10 cellular contexts compared by ENCODE assay signal in the genomic region with DNA sequence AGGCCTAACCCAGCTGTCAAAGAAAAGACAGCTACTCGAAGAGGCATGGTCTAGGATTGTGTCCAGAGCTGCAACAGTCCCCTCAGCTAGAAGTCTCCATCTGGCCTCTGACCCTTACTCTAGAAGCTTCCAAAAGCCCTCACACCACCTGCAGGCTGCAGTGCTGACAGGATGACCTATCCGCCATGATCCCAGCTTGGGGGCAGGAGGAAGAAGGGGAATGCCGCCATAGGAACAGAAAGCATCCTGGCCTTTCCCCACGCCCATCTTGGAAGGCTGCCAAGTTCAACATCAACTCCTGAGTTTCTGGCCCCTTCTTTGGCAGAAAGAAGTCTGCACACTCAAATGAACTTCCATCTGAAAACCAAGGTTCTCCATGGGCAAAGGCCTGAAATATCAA. TPM values are rescaled to one million over a fixed set of nuclear protein-coding genes. Genes with fewer than 3 reads are reported as not detected.
DNase-seq lines count a peak whose midpoint lies in the region; ATAC-seq, FAIRE-seq and TF ChIP-seq lines count a peak whose summit lies in the region.
"Had no signal": no experiment of that assay in that cellular context is flagged by ENCODE, and none has a peak within 500 bp of the region (broad histone marks: within the 10 kb centered on the region; RNA-seq: fewer than 3 reads in every experiment).

No MANE protein-coding gene starts in this region.

- no peak overlapping the region for H3K4me3 Mint-ChIP-seq in T-helper 17 cell

- H3K4me1 Mint-ChIP-seq in T-helper 17 cell: peaks cover 33% of the 10 kb centered on the region

- no peak for TF ChIP-seq POLR2A in endothelial cell of umbilical vein (IDR thresholded peaks at IDR 0.05; ENCODE audit: low read depth, low read length)

- ATAC-seq in T-helper 17 cell (no peak), GM19023 (IDR thresholded peaks at IDR 0.05; ENCODE audit: unreplicated experiment) (no peak)

- DNase-seq in NCI-H82 (lab: John Stamatoyannopoulos, UW): peak; percentile 16
- no peak for DNase-seq in NCI-H82 treated with DMSO at 0.1 percent for 48 hours (lab: John Stamatoyannopoulos, UW; ENCODE audit: unreplicated experiment)
- DNase-seq in NCI-H510A treated with DMSO at 0.1 percent for 48 hours (lab: John Stamatoyannopoulos, UW): peak; percentile 89
- DNase-seq in endothelial cell of umbilical vein (ENCODE audit: low read depth, low spot score): peak; percentile 91
- no peak for DNase-seq in OCI-LY7 (ENCODE audit: low spot score)
- DNase-seq in T-helper 17 cell: no peak
- DNase-seq: T-helper 2 cell had no signal

- H3K27me3 ChIP-seq in endothelial cell of umbilical vein (ENCODE audit: control insufficient read depth in 2 of 2, insufficient read depth in 2 of 2, low read length in 2 of 2) (no peaks in the 10 kb centered on the region), skeletal muscle tissue (ENCODE audit: control insufficient read depth in 3 of 3, insufficient read depth in 3 of 3, low read length in 3 of 3) (peaks cover 0 to 7% (median 4%) of the 10 kb centered on the region in 3 donors)

- no peaks in the 10 kb centered on the region for H3K27me3 Mint-ChIP-seq in T-helper 17 cell

- H3K4me2 ChIP-seq in endothelial cell of umbilical vein (ENCODE audit: insufficient read depth, low read length) (no peak overlapping the region), OCI-LY7 (ENCODE audit: low read length) (no peak overlapping the region)

- BruUV-seq in endothelial cell of umbilical vein (replicated peaks; lab: Mats Ljungman, UMichigan): no TSS peak
- no TSS peak for BruUV-seq in OCI-LY7 (replicated peaks; lab: Mats Ljungman, UMichigan)

- H3K4me3 ChIP-seq in endothelial cell of umbilical vein (replicated peaks in 1 of 3; ENCODE audit: insufficient read depth in 1 of 3, low read depth in 1 of 3, low read length in 3 of 3) (no peak overlapping the region), skeletal muscle tissue (ENCODE audit: low read length in 3 of 3) (no peak overlapping the region), OCI-LY7 (ENCODE audit: low read depth, low read length, poor library complexity, severe bottlenecking) (no peak overlapping the region)
- H3K4me3 ChIP-seq: coronary artery had no signal

- H3K9ac ChIP-seq in endothelial cell of umbilical vein (replicated peaks; ENCODE audit: extremely low read depth, insufficient read depth, low read length) (no peak overlapping the region), skeletal muscle tissue (ENCODE audit: low read depth in 1 of 3, low read length in 3 of 3) (no peak overlapping the region)

- no peaks in the 10 kb centered on the region for H4K20me1 ChIP-seq in endothelial cell of umbilical vein (replicated peaks; ENCODE audit: control insufficient read depth, extremely low read depth, insufficient read depth, low read length)
- H4K20me1 ChIP-seq in OCI-LY7 (ENCODE audit: insufficient read depth, low read length): no peaks in the 10 kb centered on the region

- CTCF ChIA-PET in endothelial cell of umbilical vein (lab: Charles Lee): interaction anchor here (0.5 to 22.3 kb wide), 9 partner anchors 12 to 674 kb away, joined by 3 to 350 read pairs (median 4); a partner anchor contains a TSS
- CTCF ChIA-PET in OCI-LY7 (lab: Charles Lee; ENCODE audit: unreplicated experiment): no interaction called here

- POLR2A ChIA-PET in endothelial cell of umbilical vein (lab: Charles Lee): interaction anchor here (1.1 kb wide), 1 partner anchor 196 kb away, joined by 3 read pairs; a partner anchor contains a TSS
- POLR2A ChIA-PET in OCI-LY7 (lab: Charles Lee): no interaction called here

- H3K79me2 ChIP-seq in endothelial cell of umbilical vein (ENCODE audit: control insufficient read depth, insufficient read depth, low read length) (no peaks in the 10 kb centered on the region), OCI-LY7 (ENCODE audit: insufficient read depth, low read depth, low read length) (no peaks in the 10 kb centered on the region)

- H3K36me3 Mint-ChIP-seq in T-helper 17 cell (ENCODE audit: low read depth): no peaks in the 10 kb centered on the region

- peak; percentile 92 for FAIRE-seq in endothelial cell of umbilical vein (lab: Jason Lieb, UNC)

- TF ChIP-seq CTCF in endothelial cell of umbilical vein (IDR thresholded peaks at IDR 0.05; ENCODE audit: extremely low read depth in 1 of 2, insufficient read depth in 1 of 2, low read depth in 1 of 2, low read length in 2 of 2) (no peak), OCI-LY7 (conservative IDR thresholded peaks at IDR 0.05; ENCODE audit: low read length) (no peak)

- dilution Hi-C loops in endothelial cell of umbilical vein (cut with MboI; ENCODE audit: extremely low pct_ligation_motif_present, low sequenced_read_pairs): no loop called here

- no peaks in the 10 kb centered on the region for H3K9me3 ChIP-seq in endothelial cell of umbilical vein (replicated peaks; ENCODE audit: control insufficient read depth, insufficient read depth, low read length)
- no peaks in the 10 kb centered on the region for H3K9me3 ChIP-seq in skeletal muscle tissue (ENCODE audit: control insufficient read depth in 3 of 3, low read length in 3 of 3)
- no peaks in the 10 kb centered on the region for H3K9me3 ChIP-seq in OCI-LY7 (ENCODE audit: low read length)
- no peaks in the 10 kb centered on the region for H3K9me3 ChIP-seq in T-helper 17 cell (ENCODE audit: control insufficient read depth, low read length, poor library complexity, severe bottlenecking)

- H3K36me3 ChIP-seq in endothelial cell of umbilical vein (ENCODE audit: control insufficient read depth in 2 of 2, extremely low read depth in 1 of 2, insufficient read depth in 2 of 2, low read length in 2 of 2) (no peaks in the 10 kb centered on the region), skeletal muscle tissue (ENCODE audit: control insufficient read depth in 3 of 3, insufficient read depth in 3 of 3, low read length in 3 of 3) (no peaks in the 10 kb centered on the region), OCI-LY7 (ENCODE audit: insufficient read depth, low read length) (no peaks in the 10 kb centered on the region)

- no peak overlapping the region for H3K27ac Mint-ChIP-seq in T-helper 17 cell

- peak overlapping the region; percentile 61 for H2AFZ ChIP-seq in endothelial cell of umbilical vein (ENCODE audit: low read depth, low read length)
- H2AFZ ChIP-seq in OCI-LY7 (ENCODE audit: low read length): no peak overlapping the region

- peaks cover 24% of the 10 kb centered on the region for H3K4me1 ChIP-seq in endothelial cell of umbilical vein (ENCODE audit: control insufficient read depth, extremely low read depth, insufficient read depth, low read length)
- H3K4me1 ChIP-seq in skeletal muscle tissue (ENCODE audit: control insufficient read depth in 3 of 3, insufficient read depth in 3 of 3, low read length in 3 of 3): peaks cover 6 to 15% (median 14%) of the 10 kb centered on the region in 3 donors
- no peaks in the 10 kb centered on the region for H3K4me1 ChIP-seq in OCI-LY7 (ENCODE audit: insufficient read depth, low read length, poor library complexity, severe bottlenecking)

- no peaks in the 10 kb centered on the region for H3K9me2 ChIP-seq in OCI-LY7 (ENCODE audit: insufficient read depth, low read length)

- intact Hi-C loops in endothelial cell of umbilical vein (cut with micrococcal nuclease) (loop anchor here (10.0 kb wide), 2 partner anchors 88 to 688 kb away; no protein-coding TSS in a partner anchor), OCI-LY7 (cut with micrococcal nuclease; ENCODE audit: unreplicated experiment) (no loop called here)

- H3K27ac ChIP-seq in endothelial cell of umbilical vein (ENCODE audit: insufficient read depth, low read depth, low read length) (no peak overlapping the region), skeletal muscle tissue (ENCODE audit: low read depth, low read length) (peak overlapping the region; percentile 45), OCI-LY7 (ENCODE audit: low read depth, low read length, poor library complexity, severe bottlenecking) (no peak overlapping the region)
- H3K27ac ChIP-seq: coronary artery had no signal

- H3K9me1 ChIP-seq in endothelial cell of umbilical vein (replicated peaks; ENCODE audit: control insufficient read depth, extremely low read depth, insufficient read depth, low read length): no peaks in the 10 kb centered on the region

RNA-seq across cellular contexts. Expression of a gene that starts 3.1 kb away (rescaled TPM):
- total RNA-seq in endothelial cell of umbilical vein (not detected in 2 replicates), skeletal muscle tissue (not detected), OCI-LY7 (2022) (not detected in 2 replicates), T-helper 17 cell (not detected)
- 0.04 and 0.11 TPM in 2 replicates for polyA plus RNA-seq in endothelial cell of umbilical vein
- 0.04 TPM in 1 of 2 replicates, not detected in the other for polyA plus RNA-seq in endothelial cell of umbilical vein (2011; cell fraction: cytosol; rRNA removed)
- polyA plus RNA-seq in endothelial cell of umbilical vein (2011; cell fraction: nucleus; rRNA removed): 0.09 TPM in 1 of 2 replicates, not detected in the other
- not detected in 2 replicates for polyA plus RNA-seq in endothelial cell of umbilical vein (2012)
- 0.17 TPM in 1 of 2 replicates, not detected in the other for polyA minus RNA-seq in endothelial cell of umbilical vein
- polyA minus RNA-seq in endothelial cell of umbilical vein (2011; cell fraction: cytosol; rRNA and poly(A)+ RNA removed): not detected
- not detected in 2 replicates for polyA minus RNA-seq in endothelial cell of umbilical vein (2011; cell fraction: nucleus; rRNA and poly(A)+ RNA removed)
- not detected in 2 replicates for total RNA-seq in OCI-LY7 (2014; rRNA removed; shearing (Covaris generic))

RNA-seq across cellular contexts. Expression of a gene that starts 11.8 kb away (rescaled TPM):
- total RNA-seq in endothelial cell of umbilical vein (not detected in 2 replicates), skeletal muscle tissue (not detected), OCI-LY7 (2022) (not detected in 2 replicates), T-helper 17 cell (not detected)
- polyA plus RNA-seq in endothelial cell of umbilical vein: 0.08 TPM in 1 of 2 replicates, not detected in the other
- polyA plus RNA-seq in endothelial cell of umbilical vein (2011; cell fraction: cytosol; rRNA removed): not detected in 2 replicates
- polyA plus RNA-seq in endothelial cell of umbilical vein (2011; cell fraction: nucleus; rRNA removed): 0.08 TPM in 1 of 2 replicates, not detected in the other
- not detected in 2 replicates for polyA plus RNA-seq in endothelial cell of umbilical vein (2012)
- not detected in 2 replicates for polyA minus RNA-seq in endothelial cell of umbilical vein
- polyA minus RNA-seq in endothelial cell of umbilical vein (2011; cell fraction: cytosol; rRNA and poly(A)+ RNA removed): not detected
- not detected in 2 replicates for polyA minus RNA-seq in endothelial cell of umbilical vein (2011; cell fraction: nucleus; rRNA and poly(A)+ RNA removed)
- not detected in 2 replicates for total RNA-seq in OCI-LY7 (2014; rRNA removed; shearing (Covaris generic))

RNA-seq across cellular contexts. Expression of a gene that starts 12.6 kb away (rescaled TPM):
- total RNA-seq in endothelial cell of umbilical vein: not detected in 2 replicates
- polyA plus RNA-seq in endothelial cell of umbilical vein: not detected in 2 replicates
- polyA plus RNA-seq in endothelial cell of umbilical vein (2011; cell fraction: cytosol; rRNA removed): not detected in 2 replicates
- not detected in 2 replicates for polyA plus RNA-seq in endothelial cell of umbilical vein (2011; cell fraction: nucleus; rRNA removed)
- not detected in 2 replicates for polyA plus RNA-seq in endothelial cell of umbilical vein (2012)
- not detected in 2 replicates for polyA minus RNA-seq in endothelial cell of umbilical vein
- not detected for polyA minus RNA-seq in endothelial cell of umbilical vein (2011; cell fraction: cytosol; rRNA and poly(A)+ RNA removed)
- not detected in 2 replicates for polyA minus RNA-seq in endothelial cell of umbilical vein (2011; cell fraction: nucleus; rRNA and poly(A)+ RNA removed)
- not detected for total RNA-seq in skeletal muscle tissue
- total RNA-seq in OCI-LY7 (2014; rRNA removed; shearing (Covaris generic)): not detected in 2 replicates
- total RNA-seq in OCI-LY7 (2022): not detected in 2 replicates
- total RNA-seq in T-helper 17 cell: not detected

RNA-seq across cellular contexts. Expression of a gene that starts 25.6 kb away (rescaled TPM):
- total RNA-seq in endothelial cell of umbilical vein: not detected in 2 replicates
- polyA plus RNA-seq in endothelial cell of umbilical vein: not detected in 2 replicates
- polyA plus RNA-seq in endothelial cell of umbilical vein (2011; cell fraction: cytosol; rRNA removed): not detected in 2 replicates
- not detected in 2 replicates for polyA plus RNA-seq in endothelial cell of umbilical vein (2011; cell fraction: nucleus; rRNA removed)
- not detected in 2 replicates for polyA plus RNA-seq in endothelial cell of umbilical vein (2012)
- polyA minus RNA-seq in endothelial cell of umbilical vein: not detected in 2 replicates
- polyA minus RNA-seq in endothelial cell of umbilical vein (2011; cell fraction: cytosol; rRNA and poly(A)+ RNA removed): not detected
- polyA minus RNA-seq in endothelial cell of umbilical vein (2011; cell fraction: nucleus; rRNA and poly(A)+ RNA removed): not detected in 2 replicates
- not detected for total RNA-seq in skeletal muscle tissue
- total RNA-seq in OCI-LY7 (2014; rRNA removed; shearing (Covaris generic)): not detected in 2 replicates
- not detected in 2 replicates for total RNA-seq in OCI-LY7 (2022)
- total RNA-seq in T-helper 17 cell: not detected

RNA-seq across cellular contexts. Expression of a gene that starts 25.9 kb away (rescaled TPM):
- total RNA-seq in endothelial cell of umbilical vein (2.8 TPM in 2 replicates), skeletal muscle tissue (not detected), OCI-LY7 (2022) (not detected in 2 replicates), T-helper 17 cell (not detected)
- 0.68 and 0.83 TPM in 2 replicates for polyA plus RNA-seq in endothelial cell of umbilical vein
- 1.7 and 2.4 TPM in 2 replicates for polyA plus RNA-seq in endothelial cell of umbilical vein (2011; cell fraction: cytosol; rRNA removed)
- 2.2 and 3.1 TPM in 2 replicates for polyA plus RNA-seq in endothelial cell of umbilical vein (2011; cell fraction: nucleus; rRNA removed)
- polyA plus RNA-seq in endothelial cell of umbilical vein (2012): 3.1 and 10.7 TPM in 2 replicates
- 0.76 and 1.6 TPM in 2 replicates for polyA minus RNA-seq in endothelial cell of umbilical vein
- 2.3 TPM for polyA minus RNA-seq in endothelial cell of umbilical vein (2011; cell fraction: cytosol; rRNA and poly(A)+ RNA removed)
- 0.29 and 0.43 TPM in 2 replicates for polyA minus RNA-seq in endothelial cell of umbilical vein (2011; cell fraction: nucleus; rRNA and poly(A)+ RNA removed)
- total RNA-seq in OCI-LY7 (2014; rRNA removed; shearing (Covaris generic)): not detected in 2 replicates

Comparison
In these comparisons a context has a peak if more than half of its experiments do, and no peak if none do; other contexts are left out.
1. DNase-seq: peak in NCI-H82 (single experiment), NCI-H510A treated with DMSO at 0.1 percent for 48 hours (single experiment) and endothelial cell of umbilical vein (single experiment); none in NCI-H82 treated with DMSO at 0.1 percent for 48 hours (single experiment), OCI-LY7 (single experiment) and T-helper 17 cell (0 of 3).